In genomic region chr10:88122571-88122970, GRCh38 we compare ENCODE assay signal across 12 cellular contexts.
DNase-seq lines count a peak whose midpoint lies in the region; ATAC-seq and TF ChIP-seq lines count a peak whose summit lies in the region.
"Had no signal": no experiment of that assay in that cellular context is flagged by ENCODE, and none has a peak within 500 bp of the region (broad histone marks: within the 10 kb centered on the region; RNA-seq: fewer than 3 reads in every experiment).

No MANE protein-coding gene starts in this region.

- DNase-seq in Karpas-422: peak; percentile 59
- peak; percentile 57 for DNase-seq in WERI-Rb-1
- no peak for DNase-seq in sigmoid colon
- DNase-seq: Caco-2; CD4-positive, alpha-beta T cell; GF-D8; H9 had no signal

- ATAC-seq in HG02973 (IDR thresholded peaks at IDR 0.05; ENCODE audit: unreplicated experiment): no peak
- ATAC-seq: HepG2 had no signal

- H3K4me2 ChIP-seq in BLaER1 (peak overlapping the region; percentile 70), DOHH2 (ENCODE audit: low read length) (peak overlapping the region; percentile 30), Karpas-422 (ENCODE audit: low read depth, low read length, poor library complexity, severe bottlenecking) (peak overlapping the region; percentile 2)

- H3F3A ChIP-seq in DOHH2 (ENCODE audit: control insufficient read depth, insufficient read depth): peaks cover 13% of the 10 kb centered on the region

- H3K36me3 ChIP-seq in BLaER1: no peaks in the 10 kb centered on the region
- 0 out of 2 replicates have a peak, but pooled peaks cover 4% of the 10 kb centered on the region for H3K36me3 ChIP-seq in DOHH2 (ENCODE audit: control insufficient read depth, low read length)
- H3K36me3 ChIP-seq in Karpas-422 (ENCODE audit: insufficient read depth, low read length): no peaks in the 10 kb centered on the region; the same call in 1 of the 2 replicates
- no peaks in the 10 kb centered on the region for H3K36me3 ChIP-seq in WERI-Rb-1
- H3K36me3 ChIP-seq in sigmoid colon: no peaks in the 10 kb centered on the region

- H3K9me3 ChIP-seq in BLaER1 (no peaks in the 10 kb centered on the region), DOHH2 (ENCODE audit: control insufficient read depth, insufficient read depth, low read length) (no peaks in the 10 kb centered on the region), Karpas-422 (ENCODE audit: low read length) (no peaks in the 10 kb centered on the region), WERI-Rb-1 (ENCODE audit: severe bottlenecking) (no peaks in the 10 kb centered on the region), sigmoid colon (no peaks in the 10 kb centered on the region)
- H3K9me3 ChIP-seq: Caco-2 had no signal

- intact Hi-C loops in sigmoid colon (cut with DNase I): no loop called here

- no peak overlapping the region for H3K4me3 ChIP-seq in BLaER1
- 0 out of 2 replicates have a peak overlapping the region, but pooled peaks have one; percentile 9 for H3K4me3 ChIP-seq in DOHH2 (ENCODE audit: low read length)
- H3K4me3 ChIP-seq in Karpas-422 (ENCODE audit: low read length): no peak overlapping the region
- peak overlapping the region; percentile 26; the same call in 1 of the 2 replicates for H3K4me3 ChIP-seq in WERI-Rb-1 (ENCODE audit: low read depth, low read length)
- no peak overlapping the region for H3K4me3 ChIP-seq in sigmoid colon

- TF ChIP-seq CTCF in DOHH2 (IDR thresholded peaks at IDR 0.05; ENCODE audit: low read depth, low read length, poor library complexity, severe bottlenecking): no peak
- TF ChIP-seq CTCF in WERI-Rb-1 (IDR thresholded peaks at IDR 0.05; ENCODE audit: low read depth, low read length): no peak
- TF ChIP-seq CTCF in sigmoid colon (IDR thresholded peaks at IDR 0.05): no peak

- no peak for TF ChIP-seq EP300 in sigmoid colon (IDR thresholded peaks at IDR 0.05)

- H2AFZ ChIP-seq in Karpas-422 (ENCODE audit: low read length): no peak overlapping the region

- H3K9me2 ChIP-seq in DOHH2 (replicated peaks; ENCODE audit: control insufficient read depth, low read length) (no peaks in the 10 kb centered on the region), Karpas-422 (replicated peaks; ENCODE audit: insufficient read depth, low read length) (no peaks in the 10 kb centered on the region)

- TF ChIP-seq POLR2A in sigmoid colon (IDR thresholded peaks at IDR 0.05): no peak

- no peaks in the 10 kb centered on the region for H3K27me3 ChIP-seq in BLaER1
- no peaks in the 10 kb centered on the region for H3K27me3 ChIP-seq in DOHH2 (ENCODE audit: control insufficient read depth, low read length)
- H3K27me3 ChIP-seq in Karpas-422 (ENCODE audit: low read length): no peaks in the 10 kb centered on the region
- no peaks in the 10 kb centered on the region for H3K27me3 ChIP-seq in WERI-Rb-1 (ENCODE audit: insufficient read depth, low read depth, severe bottlenecking)
- H3K27me3 ChIP-seq in sigmoid colon: no peaks in the 10 kb centered on the region

- H3K27ac ChIP-seq in BLaER1: peak overlapping the region; percentile 52
- H3K27ac ChIP-seq in DOHH2 (ENCODE audit: low read depth, low read length): 0 out of 2 replicates have a peak overlapping the region, but pooled peaks have one; percentile 13
- H3K27ac ChIP-seq in Karpas-422 (ENCODE audit: low read length): peak overlapping the region; percentile 99
- peak overlapping the region; percentile 70 for H3K27ac ChIP-seq in WERI-Rb-1
- H3K27ac ChIP-seq in sigmoid colon: no peak overlapping the region
- H3K27ac ChIP-seq: C4-2B had no signal

- H3K4me1 ChIP-seq in BLaER1: peaks cover 57% of the 10 kb centered on the region
- peaks cover 59% of the 10 kb centered on the region for H3K4me1 ChIP-seq in DOHH2 (ENCODE audit: control insufficient read depth, low read length)
- H3K4me1 ChIP-seq in Karpas-422 (ENCODE audit: low read length): peaks cover 69% of the 10 kb centered on the region
- no peaks in the 10 kb centered on the region for H3K4me1 ChIP-seq in sigmoid colon

- H3K79me2 ChIP-seq in DOHH2 (ENCODE audit: control insufficient read depth, low read length): no peaks in the 10 kb centered on the region
- no peaks in the 10 kb centered on the region for H3K79me2 ChIP-seq in Karpas-422 (ENCODE audit: low read length)

- H4K20me1 ChIP-seq in BLaER1 (no peaks in the 10 kb centered on the region), DOHH2 (ENCODE audit: control insufficient read depth, insufficient read depth, low read depth, low read length) (no peaks in the 10 kb centered on the region), Karpas-422 (ENCODE audit: insufficient read depth, low read depth, low read length) (no peaks in the 10 kb centered on the region)

- 87 to 88% methylated on average over 4 of the region's 4 CpGs for WGBS in sigmoid colon, 2 donors

- H3K9ac ChIP-seq in BLaER1 (no peak overlapping the region), Karpas-422 (ENCODE audit: low read length) (0 out of 2 replicates have a peak overlapping the region, but pooled peaks have one; percentile 45)

Comparison
In these comparisons a context has a peak if more than half of its experiments do, and no peak if none do; other contexts are left out.
1. H3K27ac ChIP-seq: peak in BLaER1 (single experiment), DOHH2 (single experiment), Karpas-422 (single experiment) and WERI-Rb-1 (single experiment); none in sigmoid colon (0 of 4).
2. H3K4me2 ChIP-seq: peak in every context shown above with its lines; median percentile 70 in BLaER1; 30 in DOHH2; 2 in Karpas-422.
3. H3K4me3 ChIP-seq: peak in DOHH2 (single experiment) and WERI-Rb-1 (single experiment); none in BLaER1 (single experiment), Karpas-422 (single experiment) and sigmoid colon (0 of 4).